3 cellular contexts compared by ENCODE assay signal in the genomic region with DNA sequence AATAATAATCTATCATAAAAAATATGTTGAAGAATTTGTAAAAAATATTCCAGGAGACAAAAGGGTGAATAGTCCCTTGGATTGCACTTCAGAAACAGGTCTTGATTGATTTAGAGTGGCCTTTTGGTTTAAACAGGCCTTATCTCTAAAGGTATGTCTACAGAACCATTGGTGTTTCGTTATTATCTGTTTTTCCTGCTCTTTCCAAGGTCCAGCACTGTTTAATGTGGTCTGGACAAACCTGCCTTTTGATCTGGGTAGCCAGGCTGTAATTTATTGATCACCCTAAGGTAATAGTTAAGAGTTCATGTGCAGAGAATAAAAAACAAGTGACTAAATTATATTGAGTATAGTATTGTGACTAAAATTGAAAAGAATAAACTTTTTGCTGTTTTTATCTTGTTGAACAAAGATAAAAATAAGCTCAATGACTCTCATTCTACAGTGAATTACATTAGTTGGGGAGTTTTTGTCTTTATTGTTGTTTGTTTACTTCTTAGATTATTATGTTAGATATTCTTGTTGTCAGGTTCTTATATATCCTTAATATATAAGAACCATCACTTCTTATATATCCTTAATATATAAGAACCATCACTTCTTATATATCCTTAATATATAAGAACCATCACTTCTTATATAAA.
TF ChIP-seq lines count a peak whose summit lies in the region.

No MANE protein-coding gene starts in this region.

TF ChIP-seq in IMR-90, 13 proteins besides CTCF, POLR2A, EP300 and RAD21:
- no peak for TF ChIP-seq MAZ (IDR thresholded peaks at IDR 0.05; ENCODE audit: borderline replicate concordance, low read depth, low read length)
- TF ChIP-seq CEBPB (IDR thresholded peaks at IDR 0.05; ENCODE audit: low read depth, low read length), result no peak
- no peak for TF ChIP-seq FOS (IDR thresholded peaks at IDR 0.05; ENCODE audit: low read depth, low read length)
- TF ChIP-seq MAFK (IDR thresholded peaks at IDR 0.05; ENCODE audit: low read depth, low read length), result no peak
- no peak for TF ChIP-seq MXI1 (IDR thresholded peaks at IDR 0.05; ENCODE audit: borderline replicate concordance, low read depth, low read length)
- no peak for TF ChIP-seq BHLHE40 (IDR thresholded peaks at IDR 0.05; ENCODE audit: low read depth, low read length)
- TF ChIP-seq USF2 (IDR thresholded peaks at IDR 0.05; ENCODE audit: low read depth, low read length), result no peak
- no peak for TF ChIP-seq RFX5 (IDR thresholded peaks at IDR 0.05; ENCODE audit: low read depth, low read length)
- TF ChIP-seq, protein P1, sequence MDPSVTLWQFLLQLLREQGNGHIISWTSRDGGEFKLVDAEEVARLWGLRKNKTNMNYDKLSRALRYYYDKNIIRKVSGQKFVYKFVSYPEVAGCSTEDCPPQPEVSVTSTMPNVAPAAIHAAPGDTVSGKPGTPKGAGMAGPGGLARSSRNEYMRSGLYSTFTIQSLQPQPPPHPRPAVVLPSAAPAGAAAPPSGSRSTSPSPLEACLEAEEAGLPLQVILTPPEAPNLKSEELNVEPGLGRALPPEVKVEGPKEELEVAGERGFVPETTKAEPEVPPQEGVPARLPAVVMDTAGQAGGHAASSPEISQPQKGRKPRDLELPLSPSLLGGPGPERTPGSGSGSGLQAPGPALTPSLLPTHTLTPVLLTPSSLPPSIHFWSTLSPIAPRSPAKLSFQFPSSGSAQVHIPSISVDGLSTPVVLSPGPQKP (IDR thresholded peaks at IDR 0.05; ENCODE audit: borderline replicate concordance, low read depth, low read length), result no peak
- no peak for TF ChIP-seq CHD1 (IDR thresholded peaks at IDR 0.05; ENCODE audit: low read depth, low read length)
- no peak for TF ChIP-seq NFE2L2 (IDR thresholded peaks at IDR 0.05; ENCODE audit: low read depth, low read length)
- no peak for TF ChIP-seq RCOR1 (IDR thresholded peaks at IDR 0.05; ENCODE audit: insufficient replicate concordance, low read length)
- no peak for TF ChIP-seq SMC3 (IDR thresholded peaks at IDR 0.05; ENCODE audit: low read depth, low read length)

TF ChIP-seq in K562, 482 proteins besides CTCF, POLR2A, EP300 and RAD21:
- no peak for TF ChIP-seq ZNF277 (CRISPR knock-in tag; IDR thresholded peaks at IDR 0.05; ENCODE audit: borderline replicate concordance)
- TF ChIP-seq ZFX (CRISPR knock-in tag; IDR thresholded peaks at IDR 0.05), result no peak
- no peak for TF ChIP-seq FIP1L1 (IDR thresholded peaks at IDR 0.05; ENCODE audit: low read depth, low read length, poor library complexity, severe bottlenecking)
- peak; percentile 7 for TF ChIP-seq MEIS2 (IDR thresholded peaks at IDR 0.05; ENCODE audit: partially characterized antibody)
- TF ChIP-seq ZNF717 (CRISPR knock-in tag; IDR thresholded peaks at IDR 0.05), result no peak

TF ChIP-seq in HepG2, 621 proteins besides CTCF, POLR2A, EP300 and RAD21 (continues in another document):
- no peak for TF ChIP-seq TAF1 (CRISPR knock-in tag; IDR thresholded peaks at IDR 0.05)
- TF ChIP-seq SOX13 (IDR thresholded peaks at IDR 0.05), result peak; percentile 89
- peak in 1 of 2 experiments; percentile 95; a peak in 2 of 4 replicates for TF ChIP-seq SOX13 (CRISPR knock-in tag; conservative IDR thresholded peaks at IDR 0.05 in 1 of 2, IDR thresholded peaks at IDR 0.05 in 1 of 2)
- TF ChIP-seq GTF2F1 (IDR thresholded peaks at IDR 0.05; ENCODE audit: low read length), result no peak
- TF ChIP-seq PRDM4 (CRISPR knock-in tag; IDR thresholded peaks at IDR 0.05; ENCODE audit: borderline replicate concordance), result no peak
- TF ChIP-seq GATA4 (IDR thresholded peaks at IDR 0.05; ENCODE audit: borderline replicate concordance, low read depth), result peak; percentile 99
- peak; percentile 71 for TF ChIP-seq ARNTL (CRISPR knock-in tag; IDR thresholded peaks at IDR 0.05)
- no peak for TF ChIP-seq ZNF574 (CRISPR knock-in tag; IDR thresholded peaks at IDR 0.05)
- TF ChIP-seq ARNT (IDR thresholded peaks at IDR 0.05), result no peak
- peak; percentile 92 for TF ChIP-seq SOX5 (CRISPR knock-in tag; IDR thresholded peaks at IDR 0.05; ENCODE audit: borderline replicate concordance)
- TF ChIP-seq, protein P2, sequence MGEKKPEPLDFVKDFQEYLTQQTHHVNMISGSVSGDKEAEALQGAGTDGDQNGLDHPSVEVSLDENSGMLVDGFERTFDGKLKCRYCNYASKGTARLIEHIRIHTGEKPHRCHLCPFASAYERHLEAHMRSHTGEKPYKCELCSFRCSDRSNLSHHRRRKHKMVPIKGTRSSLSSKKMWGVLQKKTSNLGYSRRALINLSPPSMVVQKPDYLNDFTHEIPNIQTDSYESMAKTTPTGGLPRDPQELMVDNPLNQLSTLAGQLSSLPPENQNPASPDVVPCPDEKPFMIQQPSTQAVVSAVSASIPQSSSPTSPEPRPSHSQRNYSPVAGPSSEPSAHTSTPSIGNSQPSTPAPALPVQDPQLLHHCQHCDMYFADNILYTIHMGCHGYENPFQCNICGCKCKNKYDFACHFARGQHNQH (CRISPR knock-in tag; IDR thresholded peaks at IDR 0.05), result 0 out of 2 replicates have a peak, but pooled peaks have one; percentile 43
- TF ChIP-seq ZNF451 (CRISPR knock-in tag; IDR thresholded peaks at IDR 0.05), result no peak
- no peak for TF ChIP-seq GABPB1 (CRISPR knock-in tag; IDR thresholded peaks at IDR 0.05)
- TF ChIP-seq KLF13 (CRISPR knock-in tag; IDR thresholded peaks at IDR 0.05), result no peak
- no peak for TF ChIP-seq ZNF3 (CRISPR knock-in tag; IDR thresholded peaks at IDR 0.05)
- TF ChIP-seq, protein P3, sequence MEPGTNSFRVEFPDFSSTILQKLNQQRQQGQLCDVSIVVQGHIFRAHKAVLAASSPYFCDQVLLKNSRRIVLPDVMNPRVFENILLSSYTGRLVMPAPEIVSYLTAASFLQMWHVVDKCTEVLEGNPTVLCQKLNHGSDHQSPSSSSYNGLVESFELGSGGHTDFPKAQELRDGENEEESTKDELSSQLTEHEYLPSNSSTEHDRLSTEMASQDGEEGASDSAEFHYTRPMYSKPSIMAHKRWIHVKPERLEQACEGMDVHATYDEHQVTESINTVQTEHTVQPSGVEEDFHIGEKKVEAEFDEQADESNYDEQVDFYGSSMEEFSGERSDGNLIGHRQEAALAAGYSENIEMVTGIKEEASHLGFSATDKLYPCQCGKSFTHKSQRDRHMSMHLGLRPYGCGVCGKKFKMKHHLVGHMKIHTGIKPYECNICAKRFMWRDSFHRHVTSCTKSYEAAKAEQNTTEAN (CRISPR knock-in tag; conservative IDR thresholded peaks at IDR 0.05), result peak; percentile 87
- TF ChIP-seq TEAD2 (CRISPR knock-in tag; IDR thresholded peaks at IDR 0.05), result no peak
- TF ChIP-seq FOXK2 (IDR thresholded peaks at IDR 0.05), result no peak; the same call in 1 of the 2 replicates
- no peak for TF ChIP-seq ZNF101 (CRISPR knock-in tag; IDR thresholded peaks at IDR 0.05; ENCODE audit: borderline replicate concordance, low read depth)
- no peak for TF ChIP-seq ZNF570 (CRISPR knock-in tag; IDR thresholded peaks at IDR 0.05; ENCODE audit: borderline replicate concordance)
- TF ChIP-seq ATF6 (CRISPR knock-in tag; conservative IDR thresholded peaks at IDR 0.05), result no peak
- no peak for TF ChIP-seq MBNL3 (CRISPR knock-in tag; conservative IDR thresholded peaks at IDR 0.05)
- TF ChIP-seq FOXK1 (CRISPR knock-in tag; IDR thresholded peaks at IDR 0.05; ENCODE audit: borderline replicate concordance, low read depth), result peak; percentile 89
- TF ChIP-seq IRF9 (CRISPR knock-in tag; IDR thresholded peaks at IDR 0.05; ENCODE audit: borderline replicate concordance), result no peak
- no peak for TF ChIP-seq DMTF1 (CRISPR knock-in tag; IDR thresholded peaks at IDR 0.05)
- no peak for TF ChIP-seq CBX5 (CRISPR knock-in tag; IDR thresholded peaks at IDR 0.05; ENCODE audit: borderline replicate concordance)
- TF ChIP-seq ZNF674 (CRISPR knock-in tag; IDR thresholded peaks at IDR 0.05; ENCODE audit: low read depth), result no peak
- TF ChIP-seq, protein P4, sequence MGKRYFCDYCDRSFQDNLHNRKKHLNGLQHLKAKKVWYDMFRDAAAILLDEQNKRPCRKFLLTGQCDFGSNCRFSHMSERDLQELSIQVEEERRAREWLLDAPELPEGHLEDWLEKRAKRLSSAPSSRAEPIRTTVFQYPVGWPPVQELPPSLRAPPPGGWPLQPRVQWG (CRISPR knock-in tag; IDR thresholded peaks at IDR 0.05; ENCODE audit: borderline replicate concordance, low read depth), result no peak
- TF ChIP-seq ZNF83 (CRISPR knock-in tag; IDR thresholded peaks at IDR 0.05; ENCODE audit: borderline replicate concordance), result no peak
- no peak for TF ChIP-seq ZNF841 (CRISPR knock-in tag; IDR thresholded peaks at IDR 0.05; ENCODE audit: borderline replicate concordance)
- TF ChIP-seq ZNF24 (IDR thresholded peaks at IDR 0.05), result 0 out of 2 replicates have a peak, but pooled peaks have one; percentile 21
- no peak for TF ChIP-seq ZNF274 (CRISPR knock-in tag; IDR thresholded peaks at IDR 0.05)
- TF ChIP-seq BRD4 (CRISPR knock-in tag; IDR thresholded peaks at IDR 0.05), result peak; percentile 87; the same call in 1 of the 2 replicates
